Comparison of ENCODE assay signal across 8 cellular contexts in genomic region chr5:96896806-96897205, GRCh38. TPM values are rescaled to one million over a fixed set of nuclear protein-coding genes. Genes with fewer than 3 reads are reported as not detected.
DNase-seq lines count a peak whose midpoint lies in the region; ATAC-seq and TF ChIP-seq lines count a peak whose summit lies in the region.

No MANE protein-coding gene starts in this region.

- H3K4me2 ChIP-seq in BLaER1 = peak overlapping the region; percentile 53
- H3K4me2 ChIP-seq in mesenchymal stem cell (ENCODE audit: low read length, poor library complexity, severe bottlenecking) = no peak overlapping the region

- H3K4me3 ChIP-seq in BLaER1 (no peak overlapping the region), coronary artery (no peak overlapping the region), mesenchymal stem cell (ENCODE audit: insufficient read depth in 1 of 2, low read depth in 1 of 2, low read length in 2 of 2) (no peak overlapping the region)

- POLR2A ChIA-PET in activated CD4-positive, alpha-beta memory T cell treated with anti-CD3 and anti-CD28 coated beads for 36 hours (lab: Charles Lee) = interaction anchor here (1.0 to 2.5 kb wide), 6 partner anchors 12 to 61 kb away, joined by 3 to 13 read pairs (median 7); partner anchors contain the start of genes ERAP2 and LNPEP

- TF ChIP-seq CTCF in progenitor cell of endocrine pancreas (IDR thresholded peaks at IDR 0.05; ENCODE audit: unreplicated experiment) (no peak), coronary artery (IDR thresholded peaks at IDR 0.05) (no peak)

- no peak overlapping the region for H3K23ac ChIP-seq in mesenchymal stem cell (ENCODE audit: low read length in 2 of 2)

- H3K27me3 Mint-ChIP-seq in activated CD4-positive, alpha-beta memory T cell treated with anti-CD3 and anti-CD28 coated beads for 36 hours = no peaks in the 10 kb centered on the region
- H3K27me3 Mint-ChIP-seq in progenitor cell of endocrine pancreas = no peaks in the 10 kb centered on the region

- no peak overlapping the region for H2BK12ac ChIP-seq in mesenchymal stem cell (ENCODE audit: low read length in 2 of 2)

- H3K27ac ChIP-seq in BLaER1 (0 out of 2 replicates have a peak overlapping the region, but pooled peaks have one; percentile 8), coronary artery (no peak overlapping the region), mesenchymal stem cell (ENCODE audit: low read length, poor library complexity, severe bottlenecking) (no peak overlapping the region)

- H3K4me3 Mint-ChIP-seq in activated CD4-positive, alpha-beta memory T cell treated with anti-CD3 and anti-CD28 coated beads for 36 hours = peak overlapping the region; percentile 79
- H3K4me3 Mint-ChIP-seq in progenitor cell of endocrine pancreas (ENCODE audit: low read depth) = no peak overlapping the region

- ATAC-seq in GM19324 (IDR thresholded peaks at IDR 0.05; ENCODE audit: low FRiP score, unreplicated experiment) (peak; percentile 80), HG03139 (IDR thresholded peaks at IDR 0.05; ENCODE audit: unreplicated experiment) (peak; percentile 95)

- H2BK120ac ChIP-seq in mesenchymal stem cell (ENCODE audit: low read depth, low read length) = no peak overlapping the region

- no peak overlapping the region for H2AK5ac ChIP-seq in mesenchymal stem cell (ENCODE audit: low read length, severe bottlenecking)

- CTCF ChIA-PET in activated CD4-positive, alpha-beta memory T cell treated with anti-CD3 and anti-CD28 coated beads for 36 hours (lab: Charles Lee) = interaction anchor here (0.6 to 1.9 kb wide), 12 partner anchors 8 to 264 kb away, joined by 3 to 14 read pairs (median 4); partner anchors contain the start of gene ERAP2

- H3K36me3 Mint-ChIP-seq in activated CD4-positive, alpha-beta memory T cell treated with anti-CD3 and anti-CD28 coated beads for 36 hours = peaks cover 50% of the 10 kb centered on the region
- H3K36me3 Mint-ChIP-seq in progenitor cell of endocrine pancreas (ENCODE audit: insufficient read depth) = no peaks in the 10 kb centered on the region

- intact Hi-C loops in activated CD4-positive, alpha-beta memory T cell treated with anti-CD3 and anti-CD28 coated beads for 36 hours (cut with micrococcal nuclease) = loop anchor here (1.0 to 5.0 kb wide), 10 partner anchors 11 to 198 kb away; partner anchors contain the start of gene ERAP2

- H3K36me3 ChIP-seq in BLaER1 (peaks cover 75% of the 10 kb centered on the region), mesenchymal stem cell (ENCODE audit: control insufficient read depth in 1 of 2, insufficient read depth in 2 of 2, low read depth in 1 of 2, low read length in 2 of 2) (peaks cover 3 to 83% of the 10 kb centered on the region in 2 experiments)

- H4K8ac ChIP-seq in mesenchymal stem cell (ENCODE audit: low read length) = no peak overlapping the region

- H3K4me1 ChIP-seq in BLaER1 = peaks cover 17% of the 10 kb centered on the region
- H3K4me1 ChIP-seq in mesenchymal stem cell (ENCODE audit: control insufficient read depth, insufficient read depth, low read depth, low read length) = peaks cover 3% of the 10 kb centered on the region

- no peak overlapping the region for H2AFZ ChIP-seq in mesenchymal stem cell (ENCODE audit: low read depth, low read length)

- no peak overlapping the region for H3K14ac ChIP-seq in mesenchymal stem cell (ENCODE audit: low read length in 2 of 2)

- H3K9ac ChIP-seq in BLaER1 (no peak overlapping the region), mesenchymal stem cell (ENCODE audit: low read length) (no peak overlapping the region)

- no peaks in the 10 kb centered on the region for H3K9me3 ChIP-seq in BLaER1
- H3K9me3 ChIP-seq in mesenchymal stem cell (ENCODE audit: control insufficient read depth, low read length) = no peaks in the 10 kb centered on the region

- peak overlapping the region; percentile 93 for H3K27ac Mint-ChIP-seq in activated CD4-positive, alpha-beta memory T cell treated with anti-CD3 and anti-CD28 coated beads for 36 hours
- H3K27ac Mint-ChIP-seq in progenitor cell of endocrine pancreas = no peak overlapping the region

- peaks cover 48% of the 10 kb centered on the region for H3K4me1 Mint-ChIP-seq in activated CD4-positive, alpha-beta memory T cell treated with anti-CD3 and anti-CD28 coated beads for 36 hours (ENCODE audit: low read depth)
- H3K4me1 Mint-ChIP-seq in progenitor cell of endocrine pancreas (ENCODE audit: low read depth) = no peaks in the 10 kb centered on the region

- whole genome bisulfite sequencing in mesenchymal stem cell = 82% methylated on average over 1 of the region's 3 CpGs

- no peak overlapping the region for H3K18ac ChIP-seq in mesenchymal stem cell (ENCODE audit: low read depth in 1 of 2, low read length in 2 of 2)

- H3K4ac ChIP-seq in mesenchymal stem cell (ENCODE audit: low read depth in 1 of 2, low read length in 2 of 2) = no peak overlapping the region

- peaks cover 1% of the 10 kb centered on the region for H3K79me1 ChIP-seq in mesenchymal stem cell (replicated peaks; ENCODE audit: low read length, poor library complexity, severe bottlenecking)

- H2BK15ac ChIP-seq in mesenchymal stem cell (ENCODE audit: low read depth, poor library complexity, severe bottlenecking) = no peak overlapping the region

- DNase-seq in activated CD4-positive, alpha-beta memory T cell treated with anti-CD3 and anti-CD28 coated beads for 36 hours = peak; percentile 62
- no peak for DNase-seq in progenitor cell of endocrine pancreas (ENCODE audit: low spot score, unreplicated experiment)
- no peak for DNase-seq in coronary artery (ENCODE audit: low spot score)
- no peak for DNase-seq in DMS79 (lab: John Stamatoyannopoulos, UW)
- no peak for DNase-seq in mesenchymal stem cell

- no peaks in the 10 kb centered on the region for H4K20me1 ChIP-seq in BLaER1

- H4K91ac ChIP-seq in mesenchymal stem cell (ENCODE audit: low read length) = no peak overlapping the region

- H2BK5ac ChIP-seq in mesenchymal stem cell (ENCODE audit: low read depth, low read length, poor library complexity, severe bottlenecking) = no peak overlapping the region

- H3K27me3 ChIP-seq in BLaER1 = no peaks in the 10 kb centered on the region
- H3K27me3 ChIP-seq in mesenchymal stem cell (ENCODE audit: control insufficient read depth in 1 of 2, insufficient read depth in 1 of 2, low read length in 2 of 2) = no peaks in the 10 kb centered on the region

- no peaks in the 10 kb centered on the region for H3K9me3 Mint-ChIP-seq in activated CD4-positive, alpha-beta memory T cell treated with anti-CD3 and anti-CD28 coated beads for 36 hours
- H3K9me3 Mint-ChIP-seq in progenitor cell of endocrine pancreas (ENCODE audit: low read depth) = no peaks in the 10 kb centered on the region

RNA-seq across cellular contexts. Expression of gene ERAP2, which starts 20.5 kb away (rescaled TPM):
- 10 to 100 TPM; 44.8 to 48.9 TPM for total RNA-seq in activated CD4-positive, alpha-beta memory T cell treated with anti-CD3 and anti-CD28 coated beads for 36 hours
- not detected in 2 replicates for total RNA-seq in progenitor cell of endocrine pancreas
- polyA plus RNA-seq in mesenchymal stem cell (2013, experiment 1 of 2) = 40.5 TPM
- polyA plus RNA-seq in mesenchymal stem cell (2013, experiment 2 of 2) = 41.4 TPM

RNA-seq across cellular contexts. Expression of gene LNPEP, which starts 39.1 kb away (rescaled TPM):
- 10 to 100 TPM; 44.7 to 45.8 TPM for total RNA-seq in activated CD4-positive, alpha-beta memory T cell treated with anti-CD3 and anti-CD28 coated beads for 36 hours
- total RNA-seq in progenitor cell of endocrine pancreas = 24.2 and 25.6 TPM in 2 replicates
- 10.2 TPM for polyA plus RNA-seq in mesenchymal stem cell (2013, experiment 1 of 2)
- polyA plus RNA-seq in mesenchymal stem cell (2013, experiment 2 of 2) = 10.3 TPM

Comparison
In these comparisons a context has a peak if more than half of its experiments do, and no peak if none do; other contexts are left out.
1. RNA of gene ERAP2, which starts 20.5 kb away (total RNA-seq): 44.8 to 48.9 TPM in activated CD4-positive, alpha-beta memory T cell treated with anti-CD3 and anti-CD28 coated beads for 36 hours; not detected in progenitor cell of endocrine pancreas; every median in the first group is over 10 times any median in the second.